In genomic region chr9:124384210-124384609, GRCh38 we compare ENCODE assay signal across 21 cellular contexts.
"Had no signal": no experiment of that assay in that cellular context is flagged by ENCODE, and none has a peak within 500 bp of the region (broad histone marks: within the 10 kb centered on the region; RNA-seq: fewer than 3 reads in every experiment).

No MANE protein-coding gene starts in this region.

- H3K27ac ChIP-seq: dorsolateral prefrontal cortex, neural progenitor cell, suprapubic skin had no signal

- H3K36me3 ChIP-seq: neural progenitor cell had no signal

- H3K9me3 Mint-ChIP-seq: nephron; neural progenitor cell; stimulated activated naive CD8-positive, alpha-beta T cell treated with anti-CD3 and anti-CD28 coated beads, Interleukin-15, amount 100 ng/mL, for 72 hours had no signal

- H3K27me3 ChIP-seq: dorsolateral prefrontal cortex, neural progenitor cell, suprapubic skin had no signal

- H3K27ac Mint-ChIP-seq: nephron; neural progenitor cell; stimulated activated naive CD8-positive, alpha-beta T cell treated with anti-CD3 and anti-CD28 coated beads, Interleukin-15, amount 100 ng/mL, for 72 hours had no signal

- ATAC-seq: naive thymus-derived CD4-positive, alpha-beta T cell; sciatic nerve; stimulated activated naive CD8-positive, alpha-beta T cell treated with anti-CD3 and anti-CD28 coated beads, Interleukin-15, amount 100 ng/mL, for 72 hours had no signal

- H3K27me3 Mint-ChIP-seq: naive thymus-derived CD4-positive, alpha-beta T cell; stimulated activated naive CD8-positive, alpha-beta T cell treated with anti-CD3 and anti-CD28 coated beads, Interleukin-15, amount 100 ng/mL, for 72 hours had no signal

- DNase-seq: dorsolateral prefrontal cortex; effector CD4-positive, alpha-beta T cell; head of caudate nucleus; mesendoderm; midbrain; naive thymus-derived CD4-positive, alpha-beta T cell; nucleus accumbens; posterior cingulate gyrus; retina; stimulated activated CD4-positive, alpha-beta T cell treated with anti-CD3 and anti-CD28 coated beads, Interleukin-12 subunit alpha, Interleukin-12 subunit beta, amount 100 ng/mL, for 4 hours; stimulated activated CD4-positive, alpha-beta T cell treated with anti-CD3 and anti-CD28 coated beads, Interleukin-1b, Interleukin-23, amount 100 ng/mL, for 48 hours; stimulated activated CD4-positive, alpha-beta T cell treated with anti-CD3 and anti-CD28 coated beads, Interleukin-4, amount 100 ng/mL, for 1 hour; stimulated activated CD8-positive, alpha-beta memory T cell treated with anti-CD3 and anti-CD28 coated beads, Interleukin-4, amount 100 ng/mL, for 48 hours; stimulated activated naive CD4-positive, alpha-beta T cell; stimulated activated naive CD8-positive, alpha-beta T cell treated with anti-CD3 and anti-CD28 coated beads, Interleukin-15, amount 100 ng/mL, for 72 hours; trophoblast cell had no signal

- H3K9me3 ChIP-seq: suprapubic skin had no signal

- H3K4me3 Mint-ChIP-seq: naive thymus-derived CD4-positive, alpha-beta T cell; nephron; neural progenitor cell; stimulated activated naive CD8-positive, alpha-beta T cell treated with anti-CD3 and anti-CD28 coated beads, Interleukin-15, amount 100 ng/mL, for 72 hours had no signal

- H3K4me3 ChIP-seq: dorsolateral prefrontal cortex, neural progenitor cell, smooth muscle cell, suprapubic skin had no signal
